8 cellular contexts compared by ENCODE assay signal in genomic region chr16:46623246-46623645, GRCh38. TPM values are rescaled to one million over a fixed set of nuclear protein-coding genes. Genes with fewer than 3 reads are reported as not detected.
DNase-seq lines count a peak whose midpoint lies in the region; ATAC-seq and TF ChIP-seq lines count a peak whose summit lies in the region.
"Not testable (repeated sequence)": the region's sequence is repeated elsewhere in the genome, so short reads cannot be mapped to it uniquely, and the experiment has no call there.

No MANE protein-coding gene starts in this region.

- no CpG with 5 or more reads among the region's 8 CpGs for WGBS in gastroesophageal sphincter (ENCODE audit: low coverage in 1 of 2), 2 donors

- H3K27me3 ChIP-seq in HCT116 (ENCODE audit: insufficient read depth, low read length); gastroesophageal sphincter: not testable (repeated sequence)

- H3K4me1 ChIP-seq in HCT116 (ENCODE audit: control insufficient read depth in 1 of 2, insufficient read depth in 2 of 2, low read length in 2 of 2): peaks cover 4 to 11% of the 10 kb centered on the region in 2 experiments; a peak in 3 of 4 replicates
- H3K4me1 ChIP-seq in gastroesophageal sphincter: peaks cover 0 to 19% (median 7%) of the 10 kb centered on the region in 3 donors

- not testable (repeated sequence) for TF ChIP-seq RAD21 in HCT116 (IDR thresholded peaks at IDR 0.05; ENCODE audit: low read depth)

- H3K4me2 ChIP-seq in HCT116 (ENCODE audit: low read length): not testable (repeated sequence)

- H3K79me2 ChIP-seq in HCT116 (ENCODE audit: insufficient read depth, low read length): peaks cover 30% of the 10 kb centered on the region

- H3K27ac ChIP-seq in HCT116 (ENCODE audit: low read depth, low read length); gastroesophageal sphincter: not testable (repeated sequence)

- ATAC-seq in HCT116: peak; percentile 51
- peak; percentile 45 for ATAC-seq in SK-N-SH treated with all-trans-retinoic acid at 6 μM for 48 hours
- peak; percentile 64 for ATAC-seq in gastroesophageal sphincter
- peak; percentile 68 for ATAC-seq in left colon
- peak; percentile 48 to 50 for ATAC-seq in naive thymus-derived CD8-positive, alpha-beta T cell
- ATAC-seq in stimulated activated naive CD8-positive, alpha-beta T cell treated with anti-CD3 and anti-CD28 coated beads, Interleukin-15, amount 100 ng/mL, for 72 hours: peak; percentile 21

- not testable (repeated sequence) for BruUV-seq in Calu3 (replicated peaks; lab: Mats Ljungman, UMichigan); HCT116 (replicated peaks; lab: Mats Ljungman, UMichigan)

- H3K9me3 Mint-ChIP-seq in Calu3 (ENCODE audit: low read depth, unreplicated experiment); chondrocyte (ENCODE audit: low read depth); naive thymus-derived CD8-positive, alpha-beta T cell; stimulated activated naive CD8-positive, alpha-beta T cell treated with anti-CD3 and anti-CD28 coated beads, Interleukin-15, amount 100 ng/mL, for 72 hours: not testable (repeated sequence)

- TF ChIP-seq EP300 in gastroesophageal sphincter (IDR thresholded peaks at IDR 0.05): not testable (repeated sequence)

- POLR2A ChIA-PET in HCT116 (lab: Charles Lee); naive thymus-derived CD8-positive, alpha-beta T cell (lab: Charles Lee): not testable (repeated sequence)

- not testable (repeated sequence) for TF ChIP-seq POLR2A in HCT116 (IDR thresholded peaks at IDR 0.05; ENCODE audit: borderline replicate concordance, extremely low read depth, insufficient read depth, insufficient read length); gastroesophageal sphincter (IDR thresholded peaks at IDR 0.05)

- H3K27ac Mint-ChIP-seq in Calu3 (ENCODE audit: unreplicated experiment); chondrocyte (ENCODE audit: unreplicated experiment); naive thymus-derived CD8-positive, alpha-beta T cell; stimulated activated naive CD8-positive, alpha-beta T cell treated with anti-CD3 and anti-CD28 coated beads, Interleukin-15, amount 100 ng/mL, for 72 hours: not testable (repeated sequence)

- H3K9me3 ChIP-seq in HCT116 (ENCODE audit: control insufficient read depth in 1 of 2, insufficient read depth in 1 of 2, low read depth in 1 of 2, low read length in 2 of 2); gastroesophageal sphincter: not testable (repeated sequence)

- H3K4me3 ChIP-seq in HCT116 (replicated peaks in 1 of 2; ENCODE audit: low read depth in 1 of 2, low read length in 2 of 2); gastroesophageal sphincter: not testable (repeated sequence)

- not testable (repeated sequence) for H4K20me1 ChIP-seq in HCT116 (ENCODE audit: insufficient read depth)

- not testable (repeated sequence) for H3K9ac ChIP-seq in HCT116 (ENCODE audit: low read length)

- TF ChIP-seq CTCF in Calu3 (IDR thresholded peaks at IDR 0.05; ENCODE audit: unreplicated experiment); HCT116 (IDR thresholded peaks at IDR 0.05 in 2 of 3, conservative IDR thresholded peaks at IDR 0.05 in 1 of 3; ENCODE audit: borderline replicate concordance in 1 of 3, insufficient read depth in 1 of 3, low read depth in 2 of 3, low read length in 2 of 3); gastroesophageal sphincter (IDR thresholded peaks at IDR 0.05): not testable (repeated sequence)
- TF ChIP-seq CTCF in chondrocyte (IDR thresholded peaks at IDR 0.05): peak; percentile 18

- not testable (repeated sequence) for H2AFZ ChIP-seq in HCT116 (ENCODE audit: low read depth, low read length, poor library complexity, severe bottlenecking)

- intact Hi-C loops in Calu3 (cut with micrococcal nuclease; ENCODE audit: unreplicated experiment): loop anchor here (5.0 kb wide), 1 partner anchor 49 kb away; no protein-coding TSS in a partner anchor
- intact Hi-C loops in HCT116 (cut with micrococcal nuclease); left colon (cut with DNase I, micrococcal nuclease): not testable (repeated sequence)

- peaks cover 20% of the 10 kb centered on the region for H3K36me3 Mint-ChIP-seq in Calu3 (ENCODE audit: insufficient read depth, unreplicated experiment)
- not testable (repeated sequence) for H3K36me3 Mint-ChIP-seq in chondrocyte (ENCODE audit: low read depth); naive thymus-derived CD8-positive, alpha-beta T cell

- not testable (repeated sequence) for H3K27me3 Mint-ChIP-seq in Calu3 (ENCODE audit: unreplicated experiment); chondrocyte (ENCODE audit: low read depth); stimulated activated naive CD8-positive, alpha-beta T cell treated with anti-CD3 and anti-CD28 coated beads, Interleukin-15, amount 100 ng/mL, for 72 hours
- H3K27me3 Mint-ChIP-seq in naive thymus-derived CD8-positive, alpha-beta T cell: peaks cover 0 to 21% (median 7%) of the 10 kb centered on the region in 5 donors

- not testable (repeated sequence) for H3K9me2 ChIP-seq in HCT116 (ENCODE audit: insufficient read depth)

- H3K4me3 Mint-ChIP-seq in Calu3 (ENCODE audit: low read depth, unreplicated experiment); chondrocyte (ENCODE audit: unreplicated experiment); naive thymus-derived CD8-positive, alpha-beta T cell; stimulated activated naive CD8-positive, alpha-beta T cell treated with anti-CD3 and anti-CD28 coated beads, Interleukin-15, amount 100 ng/mL, for 72 hours: not testable (repeated sequence)

- RAD21 ChIA-PET in HCT116 (lab: Charles Lee; ENCODE audit: low non-redundant PET in 1 of 2, low total read pairs in 2 of 2, uncharacterized antibody in 2 of 2, unreplicated experiment in 2 of 2): not testable (repeated sequence)

- H3K4me1 Mint-ChIP-seq in Calu3 (ENCODE audit: low read depth, unreplicated experiment) (peaks cover 35% of the 10 kb centered on the region), chondrocyte (ENCODE audit: low read depth) (peaks cover 19% of the 10 kb centered on the region)
- peaks cover 4 to 21% (median 17%) of the 10 kb centered on the region in 4 donors for H3K4me1 Mint-ChIP-seq in naive thymus-derived CD8-positive, alpha-beta T cell
- H3K4me1 Mint-ChIP-seq in stimulated activated naive CD8-positive, alpha-beta T cell treated with anti-CD3 and anti-CD28 coated beads, Interleukin-15, amount 100 ng/mL, for 72 hours: peaks cover 15% of the 10 kb centered on the region

- peak; percentile 26 for DNase-seq in Calu3
- DNase-seq in HCT116 (ENCODE audit: low read depth, low spot score); chondrocyte (ENCODE audit: low spot score); left colon; naive thymus-derived CD8-positive, alpha-beta T cell: not testable (repeated sequence)
- DNase-seq in stimulated activated naive CD8-positive, alpha-beta T cell treated with anti-CD3 and anti-CD28 coated beads, Interleukin-15, amount 100 ng/mL, for 72 hours: peak in 1 of 2 donors; percentile 14

- CTCF ChIA-PET in Calu3 (lab: Charles Lee); HCT116 (lab: Charles Lee): not testable (repeated sequence)

- H3K36me3 ChIP-seq in HCT116 (ENCODE audit: control insufficient read depth in 1 of 2, insufficient read depth in 2 of 2, low read length in 2 of 2); gastroesophageal sphincter: not testable (repeated sequence)

RNA-seq across cellular contexts. Expression of gene SHCBP1, which starts 2.1 kb away (rescaled TPM):
- total RNA-seq in Calu3 (2022): 43.2 and 54.8 TPM in 2 replicates
- 33.3 TPM for total RNA-seq in HCT116 (2021; ENCODE audit: unreplicated experiment)
- 16.3 and 20.8 TPM in 2 replicates for polyA plus RNA-seq in HCT116 (2012)
- total RNA-seq in chondrocyte: 6.4 to 10.3 TPM (median 6.9 TPM) in 3 replicates
- 1 to 10 TPM in 1 of 4 donors, under 1 TPM in 3; 0.31 to 4.1 (median 0.86) TPM for total RNA-seq in gastroesophageal sphincter
- total RNA-seq in left colon: 1 to 10 TPM; 1.2 to 3.1 TPM
- total RNA-seq in naive thymus-derived CD8-positive, alpha-beta T cell: 1 to 10 TPM in 1 of 2 experiments, under 1 TPM in 1; 0.29 to 1.6 TPM
- under 1 TPM in 1 of 3 donors, not detected in 2; 0.28 TPM for polyA plus RNA-seq in naive thymus-derived CD8-positive, alpha-beta T cell
